Comparison of ENCODE assay signal across 32 cellular contexts in genomic region chr13:114248011-114248410, GRCh38. TPM values are rescaled to one million over a fixed set of nuclear protein-coding genes. Genes with fewer than 3 reads are reported as not detected.
DNase-seq lines count a peak whose midpoint lies in the region; ATAC-seq lines count a peak whose summit lies in the region.
"Had no signal": no experiment of that assay in that cellular context is flagged by ENCODE, and none has a peak within 500 bp of the region (broad histone marks: within the 10 kb centered on the region; RNA-seq: fewer than 3 reads in every experiment).

No MANE protein-coding gene starts in this region.

- DNase-seq in AG20443 (ENCODE audit: low spot score) (peak; percentile 47), LHCN-M2 (ENCODE audit: low read depth) (peak; percentile 19), dedifferentiated amniotic fluid mesenchymal stem cell (ENCODE audit: extremely low spot score) (peak; percentile 49), renal cortical epithelial cell (ENCODE audit: low read depth) (peak; percentile 83), midbrain (lab: John Stamatoyannopoulos, UW) (no peak)
- DNase-seq: ACHN; activated CD4-positive, alpha-beta T cell treated with anti-CD3 and anti-CD28 coated beads for 48 hours; activated naive CD4-positive, alpha-beta T cell; activated T-cell treated with anti-CD3 and anti-CD28 coated beads, Interleukin-2, amount 50 U/mL, for 24 hours; amygdala; CD4-positive, alpha-beta T cell; central memory CD4-positive, alpha-beta T cell; DMS 273 treated with DMSO at 0.1 percent for 48 hours; dorsolateral prefrontal cortex; foreskin fibroblast; GF-D8; left lung; naive thymus-derived CD4-positive, alpha-beta T cell; NCI-H1105 treated with DMSO at 0.1 percent for 48 hours; NCI-H2029 treated with DMSO at 0.1 percent for 48 hours; NCI-H345; NCI-H82; occipital lobe; RPMI8226; SK-N-SH; small intestine; stimulated activated CD4-positive, alpha-beta T cell treated with anti-CD3 and anti-CD28 coated beads, Interleukin-2, amount 100 ng/mL, for 24 hours had no signal

- ATAC-seq in GM21423 (IDR thresholded peaks at IDR 0.05; ENCODE audit: unreplicated experiment) (no peak), GM19324 (IDR thresholded peaks at IDR 0.05; ENCODE audit: low FRiP score, unreplicated experiment) (no peak), GM21576 (IDR thresholded peaks at IDR 0.05; ENCODE audit: unreplicated experiment) (no peak)
- ATAC-seq: HepG2; left lung; naive thymus-derived CD4-positive, alpha-beta T cell; stimulated activated effector memory CD8-positive, alpha-beta T cell treated with anti-CD3 and anti-CD28 coated beads, Interleukin-12 subunit alpha, Interleukin-12 subunit beta, amount 100 ng/mL, for 72 hours had no signal

RNA-seq across cellular contexts. Expression of gene CDC16, which starts 13.3 kb away (rescaled TPM):
- total RNA-seq in LHCN-M2 (2014; rRNA removed) (41.3 and 44.7 TPM in 2 replicates), renal cortical epithelial cell (47.6 and 118 TPM in 2 replicates)
- polyA plus RNA-seq in LHCN-M2 (2012), result 54.7 TPM

RNA-seq across cellular contexts. Expression of gene UPF3A, which starts 33.4 kb away (rescaled TPM):
- total RNA-seq in LHCN-M2 (2014; rRNA removed) (24.2 and 30.2 TPM in 2 replicates), renal cortical epithelial cell (14.6 and 30.3 TPM in 2 replicates)
- 39.6 TPM for polyA plus RNA-seq in LHCN-M2 (2012)
